ENCODE assay signal across 8 cellular contexts in genomic region chr5:435961-436640, GRCh38. TPM values are rescaled to one million over a fixed set of nuclear protein-coding genes. Genes with fewer than 3 reads are reported as not detected.
DNase-seq lines count a peak whose midpoint lies in the region; ATAC-seq and TF ChIP-seq lines count a peak whose summit lies in the region.

No MANE protein-coding gene starts in this region.

- no peaks in the 10 kb centered on the region for H3K9me3 ChIP-seq in PC-3 (ENCODE audit: low read length)

- H3K27ac ChIP-seq in 22Rv1 (no peak overlapping the region), PC-3 (ENCODE audit: low read length) (no peak overlapping the region)

- no peak overlapping the region for H3K4me3 ChIP-seq in PC-3 (ENCODE audit: low read length)

- no peaks in the 10 kb centered on the region for H3K4me1 ChIP-seq in PC-3 (ENCODE audit: insufficient read depth, low read length)

- no peaks in the 10 kb centered on the region for H3K79me2 ChIP-seq in PC-3 (ENCODE audit: low read length)

- no peaks in the 10 kb centered on the region for H3K36me3 ChIP-seq in PC-3 (ENCODE audit: low read depth, low read length)

- BruUV-seq in PC-3 (replicated peaks; lab: Mats Ljungman, UMichigan), result no TSS peak

- no peaks in the 10 kb centered on the region for H3K9me2 ChIP-seq in PC-3 (replicated peaks; ENCODE audit: low read length)

- POLR2A ChIA-PET in GM10248 (lab: Yijun Ruan, JAX), result interaction anchor here (0.6 kb wide), 1 partner anchor 41 kb away, joined by 4 read pairs; no protein-coding TSS in a partner anchor
- POLR2A ChIA-PET in PC-3 (lab: Charles Lee; ENCODE audit: unreplicated experiment), result no interaction called here
- POLR2A ChIA-PET in HEK293T (lab: Yijun Ruan, JAX), result interaction anchor here (1.2 kb wide), 1 partner anchor 119 kb away, joined by 4 read pairs; no protein-coding TSS in a partner anchor

- CTCF ChIA-PET in GM10248 (lab: Yijun Ruan, JAX), result interaction anchor here (1.3 to 10.6 kb wide), 4 partner anchors 10 to 119 kb away, joined by 3 to 123 read pairs (median 51); partner anchors contain the start of gene EXOC3
- CTCF ChIA-PET in PC-3 (lab: Charles Lee), result no interaction called here
- CTCF ChIA-PET in HEK293T (lab: Yijun Ruan, JAX), result interaction anchor here (0.6 kb wide), 1 partner anchor 119 kb away, joined by 4 read pairs; no protein-coding TSS in a partner anchor

- no peak overlapping the region for H2AFZ ChIP-seq in PC-3 (ENCODE audit: low read length)

- DNase-seq in GM10248 (ENCODE audit: extremely low spot score), result no peak
- DNase-seq in PC-3, result peak; percentile 63
- peak; percentile 18 for DNase-seq in foreskin melanocyte
- no peak for DNase-seq in GM19238 (ENCODE audit: insufficient read length, low spot score)
- DNase-seq in HEK293T (ENCODE audit: extremely low spot score), result no peak

- H3K9ac ChIP-seq in PC-3 (ENCODE audit: low read length), result no peak overlapping the region

- ATAC-seq in PC-3, result peak; percentile 87
- ATAC-seq in HG02588 (IDR thresholded peaks at IDR 0.05; ENCODE audit: unreplicated experiment), result no peak
- ATAC-seq in HG02763 (IDR thresholded peaks at IDR 0.05; ENCODE audit: unreplicated experiment), result no peak

- no peaks in the 10 kb centered on the region for H3F3A ChIP-seq in PC-3 (ENCODE audit: low read length, unreplicated experiment)

- no peak overlapping the region for H3K4me2 ChIP-seq in PC-3 (ENCODE audit: low read length)

- intact Hi-C loops in PC-3 (cut with micrococcal nuclease), result no loop called here

- TF ChIP-seq CTCF in 22Rv1 (IDR thresholded peaks at IDR 0.05) (peak; percentile 27), GM10248 (IDR thresholded peaks at IDR 0.05; ENCODE audit: control extremely low read depth, extremely low read depth, low read depth, missing control alignments) (peak; percentile 6), PC-3 (conservative IDR thresholded peaks at IDR 0.05; ENCODE audit: low read depth, low read length) (peak; percentile 68)

- H3K27me3 ChIP-seq in PC-3 (ENCODE audit: low read length), result no peaks in the 10 kb centered on the region

- no peaks in the 10 kb centered on the region for H4K20me1 ChIP-seq in PC-3 (ENCODE audit: low read length)

TF ChIP-seq in HEK293T, 16 proteins besides CTCF, POLR2A, EP300 and RAD21:
- TF ChIP-seq FOXM1 (IDR thresholded peaks at IDR 0.05; ENCODE audit: borderline replicate concordance) (no peak), FOXA1 (IDR thresholded peaks at IDR 0.05) (no peak), ARNT (IDR thresholded peaks at IDR 0.05) (no peak), SP1 (IDR thresholded peaks at IDR 0.05) (no peak), LEF1 (IDR thresholded peaks at IDR 0.05; ENCODE audit: borderline replicate concordance) (no peak), TARDBP (IDR thresholded peaks at IDR 0.05) (no peak), L3MBTL2 (conservative IDR thresholded peaks at IDR 0.05) (no peak), ZNF384 (IDR thresholded peaks at IDR 0.05) (no peak), FOXK2 (IDR thresholded peaks at IDR 0.05) (no peak), HDGF (IDR thresholded peaks at IDR 0.05; ENCODE audit: borderline replicate concordance) (no peak), SUZ12 (IDR thresholded peaks at IDR 0.05) (no peak), NFRKB (IDR thresholded peaks at IDR 0.05) (no peak), CTBP1 (IDR thresholded peaks at IDR 0.05; ENCODE audit: borderline replicate concordance) (no peak), BHLHE40 (IDR thresholded peaks at IDR 0.05; ENCODE audit: borderline replicate concordance) (no peak)
- TF ChIP-seq, protein P1, sequence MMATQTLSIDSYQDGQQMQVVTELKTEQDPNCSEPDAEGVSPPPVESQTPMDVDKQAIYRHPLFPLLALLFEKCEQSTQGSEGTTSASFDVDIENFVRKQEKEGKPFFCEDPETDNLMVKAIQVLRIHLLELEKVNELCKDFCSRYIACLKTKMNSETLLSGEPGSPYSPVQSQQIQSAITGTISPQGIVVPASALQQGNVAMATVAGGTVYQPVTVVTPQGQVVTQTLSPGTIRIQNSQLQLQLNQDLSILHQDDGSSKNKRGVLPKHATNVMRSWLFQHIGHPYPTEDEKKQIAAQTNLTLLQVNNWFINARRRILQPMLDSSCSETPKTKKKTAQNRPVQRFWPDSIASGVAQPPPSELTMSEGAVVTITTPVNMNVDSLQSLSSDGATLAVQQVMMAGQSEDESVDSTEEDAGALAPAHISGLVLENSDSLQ (IDR thresholded peaks at IDR 0.05), result no peak

RNA-seq across cellular contexts. Expression of gene EXOC3, which starts 6.9 kb away (rescaled TPM):
- 31.3 and 42.1 TPM in 2 replicates for total RNA-seq in PC-3 (2014; rRNA removed)

Comparison
In these comparisons a context has a peak if more than half of its experiments do, and no peak if none do; other contexts are left out.
1. CTCF ChIP-seq: peak in every context shown above with its lines; median percentile 68 in PC-3; 27 in 22Rv1; 6 in GM10248.
2. DNase-seq: peak in PC-3 (single experiment) and foreskin melanocyte (single experiment); none in GM10248 (single experiment), GM19238 (single experiment) and HEK293T (single experiment).